Comparison of ENCODE assay signal across 35 cellular contexts in genomic region chr22:48678171-48679135, GRCh38.
"Had no signal": no experiment of that assay in that cellular context is flagged by ENCODE, and none has a peak within 500 bp of the region (broad histone marks: within the 10 kb centered on the region; RNA-seq: fewer than 3 reads in every experiment).

No MANE protein-coding gene starts in this region.

- H3K9me3 ChIP-seq: MG63, Peyer's patch had no signal

- H3K36me3 ChIP-seq: brain microvascular endothelial cell, MG63, Peyer's patch, WERI-Rb-1 had no signal

- H3K27me3 ChIP-seq: brain microvascular endothelial cell, MG63, Peyer's patch had no signal

- H3K27me3 Mint-ChIP-seq: activated CD4-positive, alpha-beta memory T cell treated with anti-CD3 and anti-CD28 coated beads, Interleukin-2, amount 10 ng/mL, durations not matched to agents 7 days and 5 days; activated CD8-positive, alpha-beta memory T cell treated with anti-CD3 and anti-CD28 coated beads, Interleukin-2, amount 10 ng/mL, durations not matched to agents 7 days and 5 days; activated naive CD8-positive, alpha-beta T cell treated with anti-CD3 and anti-CD28 coated beads for 36 hours; activated T-helper 17 cell treated with anti-CD3 and anti-CD28 coated beads, Interleukin-2, amount 50 U/mL, for 72 hours; central memory CD8-positive, alpha-beta T cell had no signal

- H3K4me1 ChIP-seq: Peyer's patch had no signal

- ATAC-seq: activated CD8-positive, alpha-beta memory T cell treated with anti-CD3 and anti-CD28 coated beads, Interleukin-2, amount 10 ng/mL, durations not matched to agents 7 days and 5 days; activated T-cell treated with anti-CD3 and anti-CD28 coated beads, Interleukin-2, amount 50 U/mL, for 72 hours; activated T-helper 17 cell treated with anti-CD3 and anti-CD28 coated beads, Interleukin-2, amount 50 U/mL, for 72 hours; PC-3 had no signal

- H3K27ac Mint-ChIP-seq: activated CD4-positive, alpha-beta memory T cell treated with anti-CD3 and anti-CD28 coated beads, Interleukin-2, amount 10 ng/mL, durations not matched to agents 7 days and 5 days; activated CD8-positive, alpha-beta memory T cell treated with anti-CD3 and anti-CD28 coated beads, Interleukin-2, amount 10 ng/mL, durations not matched to agents 7 days and 5 days; activated naive CD8-positive, alpha-beta T cell treated with anti-CD3 and anti-CD28 coated beads for 36 hours; activated T-cell treated with anti-CD3 and anti-CD28 coated beads, Interleukin-2, amount 50 U/mL, for 72 hours; activated T-helper 17 cell treated with anti-CD3 and anti-CD28 coated beads, Interleukin-2, amount 50 U/mL, for 72 hours had no signal

- H3K9me3 Mint-ChIP-seq: activated naive CD8-positive, alpha-beta T cell treated with anti-CD3 and anti-CD28 coated beads for 36 hours; activated T-cell treated with anti-CD3 and anti-CD28 coated beads, Interleukin-2, amount 50 U/mL, for 72 hours; central memory CD8-positive, alpha-beta T cell had no signal

- H3K4me3 ChIP-seq: MG63, Peyer's patch had no signal

- H3K27ac ChIP-seq: brain microvascular endothelial cell, Peyer's patch, WERI-Rb-1 had no signal

- H3K36me3 Mint-ChIP-seq: activated CD8-positive, alpha-beta memory T cell treated with anti-CD3 and anti-CD28 coated beads, Interleukin-2, amount 10 ng/mL, durations not matched to agents 7 days and 5 days; activated naive CD8-positive, alpha-beta T cell treated with anti-CD3 and anti-CD28 coated beads for 36 hours had no signal

- H3K4me3 Mint-ChIP-seq: activated CD4-positive, alpha-beta memory T cell treated with anti-CD3 and anti-CD28 coated beads, Interleukin-2, amount 10 ng/mL, durations not matched to agents 7 days and 5 days; activated CD8-positive, alpha-beta memory T cell treated with anti-CD3 and anti-CD28 coated beads, Interleukin-2, amount 10 ng/mL, durations not matched to agents 7 days and 5 days; activated naive CD8-positive, alpha-beta T cell treated with anti-CD3 and anti-CD28 coated beads for 36 hours; activated T-cell treated with anti-CD3 and anti-CD28 coated beads, Interleukin-2, amount 50 U/mL, for 72 hours; activated T-helper 17 cell treated with anti-CD3 and anti-CD28 coated beads, Interleukin-2, amount 50 U/mL, for 72 hours; central memory CD8-positive, alpha-beta T cell had no signal

- DNase-seq: activated CD4-positive, alpha-beta memory T cell treated with anti-CD3 and anti-CD28 coated beads, Interleukin-2, amount 10 ng/mL, durations not matched to agents 7 days and 5 days; activated CD4-positive, alpha-beta T cell treated with anti-CD3 and anti-CD28 coated beads for 1 hour; activated CD4-positive, alpha-beta T cell treated with anti-CD3 and anti-CD28 coated beads for 48 hours; activated CD4-positive, CD25-positive, alpha-beta regulatory T cell; activated CD8-positive, alpha-beta memory T cell treated with anti-CD3 and anti-CD28 coated beads for 24 hours; activated CD8-positive, alpha-beta memory T cell treated with anti-CD3 and anti-CD28 coated beads, Interleukin-2, amount 10 ng/mL, durations not matched to agents 7 days and 5 days; activated effector memory CD4-positive, alpha-beta T cell treated with anti-CD3 and anti-CD28 coated beads, Interleukin-2, amount 50 U/mL, for 16 hours; activated naive CD4-positive, alpha-beta T cell; activated naive CD4-positive, alpha-beta T cell treated with anti-CD3 and anti-CD28 coated beads, Interleukin-2, amount 50 U/mL, for 16 hours; activated naive CD8-positive, alpha-beta T cell treated with anti-CD3 and anti-CD28 coated beads for 36 hours; activated T-cell treated with anti-CD3 and anti-CD28 coated beads, Interleukin-2, amount 50 U/mL, for 1 hour; activated T-cell treated with anti-CD3 and anti-CD28 coated beads, Interleukin-2, amount 50 U/mL, for 72 hours; amniotic stem cell; aorta; brain microvascular endothelial cell; Kasumi-1; MG63; NCI-H1048; NCI-H1105 treated with DMSO at 0.1 percent for 48 hours; NCI-H1436; NCI-H1694; NCI-H1930; NCI-H2081 treated with DMSO at 0.1 percent for 48 hours; NCI-H226; NCI-H446 treated with DMSO at 0.1 percent for 48 hours; NCI-H524 treated with DMSO at 0.1 percent for 48 hours; NK-92 treated with Interleukin-12 subunit alpha and Interleukin-12 subunit beta, amount 100 ng/mL, for 24 hours; PC-3; Peyer's patch; RPMI8226; SW 1271; T1000; WERI-Rb-1 had no signal

- H3K4me1 Mint-ChIP-seq: activated CD4-positive, alpha-beta memory T cell treated with anti-CD3 and anti-CD28 coated beads, Interleukin-2, amount 10 ng/mL, durations not matched to agents 7 days and 5 days; activated CD8-positive, alpha-beta memory T cell treated with anti-CD3 and anti-CD28 coated beads, Interleukin-2, amount 10 ng/mL, durations not matched to agents 7 days and 5 days; activated naive CD8-positive, alpha-beta T cell treated with anti-CD3 and anti-CD28 coated beads for 36 hours; activated T-helper 17 cell treated with anti-CD3 and anti-CD28 coated beads, Interleukin-2, amount 50 U/mL, for 72 hours; central memory CD8-positive, alpha-beta T cell had no signal
